32 cellular contexts compared by ENCODE assay signal in genomic region chr13:98940325-98940724, GRCh38. TPM values are rescaled to one million over a fixed set of nuclear protein-coding genes. Genes with fewer than 3 reads are reported as not detected.
DNase-seq lines count a peak whose midpoint lies in the region; ATAC-seq and TF ChIP-seq lines count a peak whose summit lies in the region.
"Had no signal": no experiment of that assay in that cellular context is flagged by ENCODE, and none has a peak within 500 bp of the region (broad histone marks: within the 10 kb centered on the region; RNA-seq: fewer than 3 reads in every experiment).

No MANE protein-coding gene starts in this region.

- peaks cover 7 to 23% (median 14%) of the 10 kb centered on the region in 4 donors for H3K4me1 Mint-ChIP-seq in CD4-positive, CD25-positive, alpha-beta regulatory T cell
- H3K4me1 Mint-ChIP-seq in T-helper 17 cell = peaks cover 18% of the 10 kb centered on the region

- H3K9me3 ChIP-seq in CD4-positive, CD25-positive, alpha-beta regulatory T cell (ENCODE audit: control insufficient read depth in 2 of 2, low read length in 2 of 2) = no peaks in the 10 kb centered on the region
- H3K9me3 ChIP-seq in T-helper 17 cell (ENCODE audit: control insufficient read depth, low read length, poor library complexity, severe bottlenecking) (no peaks in the 10 kb centered on the region), gastroesophageal sphincter (no peaks in the 10 kb centered on the region), stomach smooth muscle (ENCODE audit: control insufficient read depth in 2 of 2, low read length in 2 of 2) (no peaks in the 10 kb centered on the region)
- H3K9me3 ChIP-seq: A549, psoas muscle, SK-N-SH had no signal

- peak overlapping the region in 2 of 3 donors; percentile 13 to 65 for H3K27ac Mint-ChIP-seq in CD4-positive, CD25-positive, alpha-beta regulatory T cell
- H3K27ac Mint-ChIP-seq in T-helper 17 cell = peak overlapping the region; percentile 80
- H3K27ac Mint-ChIP-seq: activated naive CD4-positive, alpha-beta T cell treated with anti-CD3 and anti-CD28 coated beads, Interleukin-2, amount 10 ng/mL, durations not matched to agents 7 days and 5 days; activated T-helper 1 cell treated with anti-CD3 and anti-CD28 coated beads, Interleukin-12 subunit alpha, Interleukin-12 subunit beta, Interleukin-2, Interleukin-4 antibody, amounts not matched to agents 30 ng/mL and 10 ng/mL and 1 ng/mL, durations not matched to agents 14 hours and 24 hours and 36 hours; T-helper 1 cell treated with Interleukin-12 subunit alpha and Interleukin-12 subunit beta and Interleukin-4 antibody, amounts not matched to agents 30 μg/mL and 1 μg/mL, for 36 hours had no signal

- 68 to 73% methylated on average over 3 to 4 of the region's 5 CpGs for WGBS in gastroesophageal sphincter (ENCODE audit: low coverage in 1 of 2), 2 donors

- H3K27ac ChIP-seq in CD4-positive, CD25-positive, alpha-beta regulatory T cell (ENCODE audit: insufficient read depth, low read length, poor library complexity, severe bottlenecking) = no peak overlapping the region
- H3K27ac ChIP-seq in gastroesophageal sphincter (peak overlapping the region in 3 of 4 donors; percentile 62 to 76 (median 71)), stomach smooth muscle (ENCODE audit: low read length) (peak overlapping the region; percentile 7)
- H3K27ac ChIP-seq: A549, brain microvascular endothelial cell, left lung, psoas muscle had no signal

- H3K36me3 ChIP-seq in CD4-positive, CD25-positive, alpha-beta regulatory T cell (ENCODE audit: control insufficient read depth, insufficient read depth, low read length) = no peaks in the 10 kb centered on the region
- H3K36me3 ChIP-seq in gastroesophageal sphincter = no peaks in the 10 kb centered on the region
- no peaks in the 10 kb centered on the region for H3K36me3 ChIP-seq in stomach smooth muscle (ENCODE audit: control insufficient read depth in 2 of 2, insufficient read depth in 2 of 2, low read length in 2 of 2)
- H3K36me3 ChIP-seq: brain microvascular endothelial cell, left lung had no signal

- H3K9me3 Mint-ChIP-seq in CD4-positive, CD25-positive, alpha-beta regulatory T cell = peaks cover 0 to 5% (median 1%) of the 10 kb centered on the region in 7 donors

- no peak overlapping the region for H3K9ac ChIP-seq in stomach smooth muscle (ENCODE audit: low read length in 2 of 2)
- H3K9ac ChIP-seq: SK-N-SH had no signal

- no peak for TF ChIP-seq CTCF in gastroesophageal sphincter (IDR thresholded peaks at IDR 0.05)

- no peaks in the 10 kb centered on the region for H3K27me3 Mint-ChIP-seq in CD4-positive, CD25-positive, alpha-beta regulatory T cell
- no peaks in the 10 kb centered on the region for H3K27me3 Mint-ChIP-seq in T-helper 17 cell
- H3K27me3 Mint-ChIP-seq: activated naive CD4-positive, alpha-beta T cell treated with anti-CD3 and anti-CD28 coated beads, Interleukin-2, amount 10 ng/mL, durations not matched to agents 7 days and 5 days had no signal

- TF ChIP-seq POLR2A in gastroesophageal sphincter (IDR thresholded peaks at IDR 0.05) = no peak

- ATAC-seq in CD4-positive, CD25-positive, alpha-beta regulatory T cell (ENCODE audit: low read depth in 2 of 2) = no peak
- ATAC-seq in T-helper 17 cell (no peak), gastroesophageal sphincter (no peak), GM21367 (IDR thresholded peaks at IDR 0.05; ENCODE audit: unreplicated experiment) (no peak)
- ATAC-seq: A549; activated CD4-positive, CD25-positive, alpha-beta regulatory T cell treated with anti-CD3 and anti-CD28 coated beads, Interleukin-2, amount 50 U/mL, for 24 hours; left lung had no signal

- no peaks in the 10 kb centered on the region for H3K4me1 ChIP-seq in CD4-positive, CD25-positive, alpha-beta regulatory T cell (ENCODE audit: control insufficient read depth, insufficient read depth, low read length, poor library complexity, severe bottlenecking)
- peaks cover 0 to 77% (median 39%) of the 10 kb centered on the region in 3 donors for H3K4me1 ChIP-seq in gastroesophageal sphincter
- peaks cover 10% of the 10 kb centered on the region for H3K4me1 ChIP-seq in stomach smooth muscle (ENCODE audit: control insufficient read depth, insufficient read depth, low read length)
- H3K4me1 ChIP-seq: psoas muscle had no signal

- no peak for TF ChIP-seq EP300 in gastroesophageal sphincter (IDR thresholded peaks at IDR 0.05)

- no peak for DNase-seq in CD4-positive, CD25-positive, alpha-beta regulatory T cell
- DNase-seq in T-helper 17 cell = no peak
- no peak for DNase-seq in medulla oblongata (ENCODE audit: extremely low spot score)
- no peak for DNase-seq in activated CD8-positive, alpha-beta memory T cell treated with anti-CD3 and anti-CD28 coated beads, Interleukin-2, amount 50 U/mL, for 4 hours
- DNase-seq in activated CD4-positive, alpha-beta T cell treated with anti-CD3 and anti-CD28 coated beads, Interleukin-2, amount 50 U/mL, for 4 hours = no peak
- DNase-seq: activated CD4-positive, alpha-beta T cell treated with anti-CD3 and anti-CD28 coated beads, Interleukin-2, amount 50 U/mL, for 48 hours; activated naive CD4-positive, alpha-beta T cell treated with anti-CD3 and anti-CD28 coated beads, Interleukin-2, amount 10 ng/mL, durations not matched to agents 7 days and 5 days; amniotic stem cell; brain microvascular endothelial cell; DMS 273 treated with DMSO at 0.1 percent for 48 hours; dorsolateral prefrontal cortex; EL; glutamatergic neuron; H7; Karpas-422; left lung; NCI-H1417; NCI-H2029; NCI-H2227 treated with DMSO at 0.1 percent for 48 hours; NCI-H526; nucleus accumbens; psoas muscle; SK-N-SH; stimulated activated CD4-positive, alpha-beta T cell treated with anti-CD3 and anti-CD28 coated beads, Interleukin-15, amount 100 ng/mL, for 24 hours; stimulated activated CD4-positive, alpha-beta T cell treated with anti-CD3 and anti-CD28 coated beads, Interleukin-4, amount 100 ng/mL, for 4 hours had no signal

- no peaks in the 10 kb centered on the region for H3K27me3 ChIP-seq in CD4-positive, CD25-positive, alpha-beta regulatory T cell (ENCODE audit: control insufficient read depth, insufficient read depth, low read length)
- H3K27me3 ChIP-seq in gastroesophageal sphincter (no peaks in the 10 kb centered on the region), stomach smooth muscle (ENCODE audit: control insufficient read depth in 1 of 2, insufficient read depth in 2 of 2, low read length in 2 of 2) (no peaks in the 10 kb centered on the region)
- H3K27me3 ChIP-seq: brain microvascular endothelial cell, dorsolateral prefrontal cortex, left lung had no signal

- no peak overlapping the region for H3K4me3 Mint-ChIP-seq in CD4-positive, CD25-positive, alpha-beta regulatory T cell
- H3K4me3 Mint-ChIP-seq in T-helper 17 cell = no peak overlapping the region
- H3K4me3 Mint-ChIP-seq: activated naive CD4-positive, alpha-beta T cell treated with anti-CD3 and anti-CD28 coated beads, Interleukin-2, amount 10 ng/mL, durations not matched to agents 7 days and 5 days; activated T-helper 1 cell treated with anti-CD3 and anti-CD28 coated beads, Interleukin-12 subunit alpha, Interleukin-12 subunit beta, Interleukin-2, Interleukin-4 antibody, amounts not matched to agents 30 ng/mL and 10 ng/mL and 1 ng/mL, durations not matched to agents 14 hours and 24 hours and 36 hours; T-helper 1 cell treated with Interleukin-12 subunit alpha and Interleukin-12 subunit beta and Interleukin-4 antibody, amounts not matched to agents 30 μg/mL and 1 μg/mL, for 36 hours had no signal

- no peak overlapping the region for H3K4me3 ChIP-seq in CD4-positive, CD25-positive, alpha-beta regulatory T cell (ENCODE audit: low read depth, low read length)
- H3K4me3 ChIP-seq in gastroesophageal sphincter = no peak overlapping the region
- no peak overlapping the region for H3K4me3 ChIP-seq in stomach smooth muscle (ENCODE audit: low read length in 2 of 2)
- H3K4me3 ChIP-seq: A549, dorsolateral prefrontal cortex, left lung, psoas muscle had no signal

- H3K36me3 Mint-ChIP-seq in CD4-positive, CD25-positive, alpha-beta regulatory T cell = peaks cover 9% of the 10 kb centered on the region
- peaks cover under 1% of the 10 kb centered on the region for H3K36me3 Mint-ChIP-seq in T-helper 17 cell (ENCODE audit: low read depth)

RNA-seq across cellular contexts. Expression of gene DOCK9, which starts 37.5 kb away (rescaled TPM):
- 75.0 TPM for total RNA-seq in CD4-positive, CD25-positive, alpha-beta regulatory T cell
- polyA plus RNA-seq in CD4-positive, CD25-positive, alpha-beta regulatory T cell = 1 to 10 TPM; 4.4 to 8.3 (median 6.6) TPM
- total RNA-seq in T-helper 17 cell = 100 to 1,000 TPM in 1 of 2 donors, 10 to 100 TPM in 1; 95.2 to 119 TPM
- 100 to 1,000 TPM in 3 of 4 donors, 10 to 100 TPM in 1; 84.1 to 203 (median 150) TPM for total RNA-seq in gastroesophageal sphincter
